In genomic region chrX:49037883-49038475, GRCh38 we compare ENCODE assay signal across 1 cellular context.
TF ChIP-seq lines count a peak whose summit lies in the region.

No MANE protein-coding gene starts in this region.

TF ChIP-seq in GM23338, 12 proteins besides CTCF, POLR2A, EP300 and RAD21 (continued from another document):
- TF ChIP-seq EZH2phosphoT487 (IDR thresholded peaks at IDR 0.05; ENCODE audit: unreplicated experiment), result no peak
- TF ChIP-seq POLR2AphosphoS5 (IDR thresholded peaks at IDR 0.05; ENCODE audit: low read depth), result no peak
- TF ChIP-seq STAT1 (IDR thresholded peaks at IDR 0.05; ENCODE audit: unreplicated experiment), result no peak
- no peak for TF ChIP-seq EZH2 (IDR thresholded peaks at IDR 0.05; ENCODE audit: low read depth, unreplicated experiment)
- no peak for TF ChIP-seq CREB1 (CRISPR knock-in tag; IDR thresholded peaks at IDR 0.05; ENCODE audit: low read depth)
- no peak for TF ChIP-seq REST (IDR thresholded peaks at IDR 0.05; ENCODE audit: unreplicated experiment)
- no peak for TF ChIP-seq ETS1 (IDR thresholded peaks at IDR 0.05)
- TF ChIP-seq ZNF331 (CRISPR knock-in tag; IDR thresholded peaks at IDR 0.05; ENCODE audit: low read depth), result no peak
- no peak for TF ChIP-seq JUNB (IDR thresholded peaks at IDR 0.05; ENCODE audit: unreplicated experiment)
